Comparison of ENCODE assay signal across 1 cellular context in the genomic region with DNA sequence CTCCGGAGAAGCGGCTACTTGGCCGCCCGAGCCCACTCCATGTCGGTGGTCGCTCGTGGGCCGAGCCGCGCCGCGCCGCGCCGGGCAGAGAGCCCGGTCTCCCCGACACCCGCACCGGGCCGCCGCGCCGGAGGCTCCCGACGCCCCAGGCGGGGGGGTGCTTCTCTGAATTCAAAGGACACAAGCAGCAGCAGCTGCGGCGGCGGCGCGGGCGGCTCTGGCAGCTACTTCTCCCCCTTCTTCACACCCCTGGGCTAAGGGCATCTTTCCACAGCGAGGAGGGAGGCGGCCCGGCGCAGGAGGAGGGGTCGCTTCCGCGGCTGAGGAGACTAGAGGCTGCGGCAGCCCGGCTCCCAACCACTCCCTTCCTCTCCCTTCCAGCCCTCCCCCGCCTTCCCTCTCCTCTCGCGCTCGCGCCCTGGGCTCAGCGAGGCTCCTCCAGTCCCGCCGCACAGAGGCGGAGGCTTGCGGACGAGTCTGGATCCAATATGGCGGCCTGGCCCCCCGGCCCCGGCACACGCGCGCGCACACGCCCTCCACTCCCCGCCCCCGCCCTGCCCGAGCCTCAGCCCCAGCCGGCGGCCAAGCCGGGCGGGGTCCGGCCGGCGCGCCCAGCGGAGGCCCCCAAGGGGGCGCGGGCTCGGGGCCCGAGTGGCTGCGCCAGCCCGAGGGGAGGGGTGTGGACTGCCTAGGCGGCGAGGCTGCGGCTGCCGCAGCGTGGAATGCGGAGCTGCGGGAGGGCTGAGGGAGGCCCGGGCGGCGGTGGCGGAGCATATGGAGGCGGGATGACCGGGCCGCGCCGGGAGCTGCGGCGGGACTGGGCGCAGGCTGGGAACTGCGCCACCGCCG.
TF ChIP-seq lines count a peak whose summit lies in the region.

Gene CDC42BPA, minus strand, starts transcription at position 490 of the 849 bp plus-strand sequence. CDS start 1,310 bp downstream, outside the sequence.

TF ChIP-seq in HepG2, 621 proteins besides CTCF, POLR2A, EP300 and RAD21 (continued from another document):
- TF ChIP-seq, protein P1, sequence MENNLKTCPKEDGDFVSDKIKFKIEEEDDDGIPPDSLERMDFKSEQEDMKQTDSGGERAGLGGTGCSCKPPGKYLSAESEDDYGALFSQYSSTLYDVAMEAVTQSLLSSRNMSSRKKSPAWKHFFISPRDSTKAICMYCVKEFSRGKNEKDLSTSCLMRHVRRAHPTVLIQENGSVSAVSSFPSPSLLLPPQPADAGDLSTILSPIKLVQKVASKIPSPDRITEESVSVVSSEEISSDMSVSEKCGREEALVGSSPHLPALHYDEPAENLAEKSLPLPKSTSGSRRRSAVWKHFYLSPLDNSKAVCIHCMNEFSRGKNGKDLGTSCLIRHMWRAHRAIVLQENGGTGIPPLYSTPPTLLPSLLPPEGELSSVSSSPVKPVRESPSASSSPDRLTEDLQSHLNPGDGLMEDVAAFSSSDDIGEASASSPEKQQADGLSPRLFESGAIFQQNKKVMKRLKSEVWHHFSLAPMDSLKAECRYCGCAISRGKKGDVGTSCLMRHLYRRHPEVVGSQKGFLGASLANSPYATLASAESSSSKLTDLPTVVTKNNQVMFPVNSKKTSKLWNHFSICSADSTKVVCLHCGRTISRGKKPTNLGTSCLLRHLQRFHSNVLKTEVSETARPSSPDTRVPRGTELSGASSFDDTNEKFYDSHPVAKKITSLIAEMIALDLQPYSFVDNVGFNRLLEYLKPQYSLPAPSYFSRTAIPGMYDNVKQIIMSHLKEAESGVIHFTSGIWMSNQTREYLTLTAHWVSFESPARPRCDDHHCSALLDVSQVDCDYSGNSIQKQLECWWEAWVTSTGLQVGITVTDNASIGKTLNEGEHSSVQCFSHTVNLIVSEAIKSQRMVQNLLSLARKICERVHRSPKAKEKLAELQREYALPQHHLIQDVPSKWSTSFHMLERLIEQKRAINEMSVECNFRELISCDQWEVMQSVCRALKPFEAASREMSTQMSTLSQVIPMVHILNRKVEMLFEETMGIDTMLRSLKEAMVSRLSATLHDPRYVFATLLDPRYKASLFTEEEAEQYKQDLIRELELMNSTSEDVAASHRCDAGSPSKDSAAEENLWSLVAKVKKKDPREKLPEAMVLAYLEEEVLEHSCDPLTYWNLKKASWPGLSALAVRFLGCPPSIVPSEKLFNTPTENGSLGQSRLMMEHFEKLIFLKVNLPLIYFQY (CRISPR knock-in tag; IDR thresholded peaks at IDR 0.05; ENCODE audit: borderline replicate concordance) = no peak; the same call in 1 of the 2 replicates
- TF ChIP-seq GATAD1 (CRISPR knock-in tag; IDR thresholded peaks at IDR 0.05) (no peak), ZBTB33 (CRISPR knock-in tag; IDR thresholded peaks at IDR 0.05) (no peak), ZKSCAN5 (CRISPR knock-in tag; IDR thresholded peaks at IDR 0.05) (no peak), MEIS2 (CRISPR knock-in tag; IDR thresholded peaks at IDR 0.05) (peak; percentile 17; the same call in 1 of the 2 replicates), SAP130 (CRISPR knock-in tag; IDR thresholded peaks at IDR 0.05; ENCODE audit: low read depth) (peak; percentile 34)
- TF ChIP-seq, protein P2, sequence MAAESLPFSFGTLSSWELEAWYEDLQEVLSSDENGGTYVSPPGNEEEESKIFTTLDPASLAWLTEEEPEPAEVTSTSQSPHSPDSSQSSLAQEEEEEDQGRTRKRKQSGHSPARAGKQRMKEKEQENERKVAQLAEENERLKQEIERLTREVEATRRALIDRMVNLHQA (CRISPR knock-in tag; IDR thresholded peaks at IDR 0.05) = no peak
